In genomic region chr2:55620123-55620779, GRCh38 we compare ENCODE assay signal across 8 cellular contexts. TPM values are rescaled to one million over a fixed set of nuclear protein-coding genes. Genes with fewer than 3 reads are reported as not detected.
DNase-seq lines count a peak whose midpoint lies in the region; ATAC-seq, FAIRE-seq and TF ChIP-seq lines count a peak whose summit lies in the region.

No MANE protein-coding gene starts in this region.

- no peaks in the 10 kb centered on the region for H3K27me3 ChIP-seq in cardiac muscle cell
- no peaks in the 10 kb centered on the region for H3K27me3 ChIP-seq in heart left ventricle
- H3K27me3 ChIP-seq in small intestine (ENCODE audit: control insufficient read depth in 2 of 2, insufficient read depth in 2 of 2, low read length in 2 of 2): no peaks in the 10 kb centered on the region

- no peaks in the 10 kb centered on the region for H3K9me3 Mint-ChIP-seq in dendritic cell treated with granulocyte-macrophage colony-stimulating factor and Interleukin-4, amounts not matched to agents 40 ng/mL and 50 ng/mL, for 4 days

- H3K4me1 ChIP-seq in cardiac muscle cell (ENCODE audit: low read depth) (peaks cover 4% of the 10 kb centered on the region), heart left ventricle (peaks cover 7 to 46% (median 28%) of the 10 kb centered on the region in 12 donors), small intestine (ENCODE audit: control insufficient read depth in 2 of 2, insufficient read depth in 1 of 2, low read depth in 1 of 2, low read length in 1 of 2) (peaks cover 9 to 13% of the 10 kb centered on the region in 2 donors)

- peak overlapping the region; percentile 15 for H3K4me3 Mint-ChIP-seq in dendritic cell treated with granulocyte-macrophage colony-stimulating factor and Interleukin-4, amounts not matched to agents 40 ng/mL and 50 ng/mL, for 4 days

- H3K27me3 Mint-ChIP-seq in dendritic cell treated with granulocyte-macrophage colony-stimulating factor and Interleukin-4, amounts not matched to agents 40 ng/mL and 50 ng/mL, for 4 days: no peaks in the 10 kb centered on the region

- TF ChIP-seq CTCF in cardiac muscle cell (IDR thresholded peaks at IDR 0.05; ENCODE audit: low read depth, low read length) (peak; percentile 49), heart left ventricle (IDR thresholded peaks at IDR 0.05) (peak in 4 of 12 donors; percentile 21 to 32 (median 31))

- peaks cover 25% of the 10 kb centered on the region for H3K4me1 Mint-ChIP-seq in dendritic cell treated with granulocyte-macrophage colony-stimulating factor and Interleukin-4, amounts not matched to agents 40 ng/mL and 50 ng/mL, for 4 days (ENCODE audit: low read depth)

- peaks cover 40% of the 10 kb centered on the region for H3K36me3 Mint-ChIP-seq in dendritic cell treated with granulocyte-macrophage colony-stimulating factor and Interleukin-4, amounts not matched to agents 40 ng/mL and 50 ng/mL, for 4 days (ENCODE audit: low read depth)

- no peaks in the 10 kb centered on the region for H3K36me3 ChIP-seq in cardiac muscle cell
- H3K36me3 ChIP-seq in heart left ventricle: peaks cover 0 to 15% (median 0%) of the 10 kb centered on the region in 9 donors
- H3K36me3 ChIP-seq in small intestine (ENCODE audit: control insufficient read depth in 2 of 2, insufficient read depth in 2 of 2, low read length in 2 of 2): peaks cover 0 to 4% of the 10 kb centered on the region in 2 donors

- TF ChIP-seq POLR2A in heart left ventricle (IDR thresholded peaks at IDR 0.05) (no peak), GM12891 (IDR thresholded peaks at IDR 0.05; ENCODE audit: low read depth, low read length) (no peak)

- 72 to 79% (median 75%) methylated on average over 3 of the region's 3 CpGs for WGBS in heart left ventricle, 4 donors
- WGBS in small intestine, 3 donors: 32 to 58% (median 37%) methylated on average over 3 of the region's 3 CpGs

- intact Hi-C loops in heart left ventricle (cut with DNase I): no loop called here
- intact Hi-C loops in dendritic cell treated with granulocyte-macrophage colony-stimulating factor and Interleukin-4, amounts not matched to agents 40 ng/mL and 50 ng/mL, for 4 days (cut with micrococcal nuclease): no loop called here

- ATAC-seq in heart left ventricle: no peak
- ATAC-seq in GM18517 (IDR thresholded peaks at IDR 0.05; ENCODE audit: unreplicated experiment): no peak
- no peak for ATAC-seq in HG03442 (IDR thresholded peaks at IDR 0.05; ENCODE audit: unreplicated experiment)

- H3K4me3 ChIP-seq in cardiac muscle cell (no peak overlapping the region), heart left ventricle (peak overlapping the region in 1 of 12 donors; percentile 2), small intestine (ENCODE audit: low read depth in 1 of 2, low read length in 2 of 2) (peak overlapping the region in 1 of 2 donors; percentile 21)

- no peak overlapping the region for H3K27ac ChIP-seq in cardiac muscle cell
- H3K27ac ChIP-seq in heart left ventricle: no peak overlapping the region
- H3K27ac ChIP-seq in small intestine (ENCODE audit: low read depth in 1 of 2, low read length in 1 of 2): no peak overlapping the region

- DNase-seq in cardiac muscle cell (ENCODE audit: low read depth in 1 of 2, low spot score in 1 of 2) (peak; percentile 6 to 23), heart left ventricle (no peak), NOMO-1 treated with dmso at 0.1 percent for 144 hours (lab: John Stamatoyannopoulos, UW; ENCODE audit: unreplicated experiment) (peak; percentile 10), small intestine (peak; percentile 15), GM12891 (ENCODE audit: insufficient read length, low spot score) (no peak)

- H3K27ac Mint-ChIP-seq in dendritic cell treated with granulocyte-macrophage colony-stimulating factor and Interleukin-4, amounts not matched to agents 40 ng/mL and 50 ng/mL, for 4 days: no peak overlapping the region

- FAIRE-seq in small intestine (lab: Jason Lieb, UNC): no peak
- FAIRE-seq in GM12891 (lab: Jason Lieb, UNC): no peak

- no peaks in the 10 kb centered on the region for H3K9me3 ChIP-seq in cardiac muscle cell (ENCODE audit: low read depth)
- H3K9me3 ChIP-seq in heart left ventricle: no peaks in the 10 kb centered on the region
- no peaks in the 10 kb centered on the region for H3K9me3 ChIP-seq in small intestine (ENCODE audit: control insufficient read depth, low read depth)

TF ChIP-seq in GM12891, 5 proteins besides CTCF, POLR2A, EP300 and RAD21:
- TF ChIP-seq POLR2AphosphoS5 (IDR thresholded peaks at IDR 0.05; ENCODE audit: low read depth, low read length): no peak
- no peak for TF ChIP-seq TAF1 (IDR thresholded peaks at IDR 0.05; ENCODE audit: low read depth, low read length)
- TF ChIP-seq SPI1 (IDR thresholded peaks at IDR 0.05; ENCODE audit: low read depth, low read length): no peak
- TF ChIP-seq POU2F2 (IDR thresholded peaks at IDR 0.05; ENCODE audit: low read depth, low read length): no peak
- TF ChIP-seq PAX5 (IDR thresholded peaks at IDR 0.05; ENCODE audit: insufficient read depth, low read length, severe bottlenecking): no peak

RNA-seq across cellular contexts. Expression of gene PPP4R3B, which starts 2.8 kb away (rescaled TPM):
- 19.5 and 31.1 TPM in 2 replicates for total RNA-seq in cardiac muscle cell
- 24.2 and 30.7 TPM in 2 replicates for polyA plus RNA-seq in cardiac muscle cell
- total RNA-seq in heart left ventricle: 10 to 100 TPM; 21.0 to 32.4 (median 23.5) TPM
- 10 to 100 TPM in 1 of 2 donors, 1 to 10 TPM in 1; 9.9 to 17.7 TPM for polyA plus RNA-seq in heart left ventricle
- polyA plus RNA-seq in small intestine: 10 to 100 TPM; 28.6 to 42.5 (median 32.1) TPM
- polyA plus RNA-seq in GM12891 (2012; ENCODE audit: low read depth, missing spikeins): 24.3 TPM

Comparison
In these comparisons a context has a peak if more than half of its experiments do, and no peak if none do; other contexts are left out.
1. DNase-seq: peak in cardiac muscle cell (2 of 2), NOMO-1 treated with dmso at 0.1 percent for 144 hours (single experiment) and small intestine (single experiment); none in heart left ventricle (0 of 5) and GM12891 (single experiment).